In genomic region chr20:48197034-48197433, GRCh38 we compare ENCODE assay signal across 26 cellular contexts.
DNase-seq lines count a peak whose midpoint lies in the region; ATAC-seq and TF ChIP-seq lines count a peak whose summit lies in the region.
"Had no signal": no experiment of that assay in that cellular context is flagged by ENCODE, and none has a peak within 500 bp of the region (broad histone marks: within the 10 kb centered on the region; RNA-seq: fewer than 3 reads in every experiment).

No MANE protein-coding gene starts in this region.

- no peak overlapping the region for H3K23ac ChIP-seq in neuronal stem cell (ENCODE audit: low read depth, low read length, poor library complexity)

- H2BK12ac ChIP-seq in neuronal stem cell (ENCODE audit: low read length) = no peak overlapping the region

- H3K27me3 ChIP-seq in left ventricle myocardium inferior (ENCODE audit: low read depth) (peaks cover 59% of the 10 kb centered on the region), neuronal stem cell (ENCODE audit: control insufficient read depth in 3 of 3, insufficient read depth in 3 of 3, low read depth in 1 of 3, low read length in 3 of 3) (peaks cover 0 to 13% (median 0%) of the 10 kb centered on the region in 3 experiments), adrenal gland (no peaks in the 10 kb centered on the region), left lung (no peaks in the 10 kb centered on the region)

- DNase-seq in left ventricle myocardium superior (no peak), left ventricle myocardium inferior (no peak), chondrocyte (ENCODE audit: low spot score) (no peak), neuronal stem cell (ENCODE audit: low spot score) (no peak), adrenal gland (no peak), left lung (no peak)
- no peak for DNase-seq in activated T-cell treated with anti-CD3 and anti-CD28 coated beads, Interleukin-2, amount 50 U/mL, for 72 hours
- DNase-seq: AML-193; CD4-positive, CD25-positive, alpha-beta regulatory T cell; COR-L47; DND-41; GM23248; KBM-7; MM.1S; NCI-H1048; NCI-H1436; NCI-H187 treated with DMSO at 0.1 percent for 48 hours; NCI-H226; NCI-H510A treated with DMSO at 0.1 percent for 48 hours; NCI-H748 treated with DMSO at 0.1 percent for 48 hours; PC-9; RPMI8226; SIG-M5 had no signal

- no peak overlapping the region for H3K4ac ChIP-seq in neuronal stem cell (ENCODE audit: low read length)

- WGBS in neuronal stem cell (ENCODE audit: extremely low coverage in 2 of 2, insufficient read length in 2 of 2, insufficient replicate concordance in 1 of 2), 2 donors = no CpG with 5 or more reads among the region's 14 CpGs
- 76 to 93% (median 83%) methylated on average over 8 to 14 of the region's 14 CpGs for WGBS in adrenal gland, 4 donors

- H3K4me2 ChIP-seq in neuronal stem cell (ENCODE audit: insufficient read depth, low read length, poor library complexity, severe bottlenecking) = no peak overlapping the region
- H3K4me2 ChIP-seq: PC-9 had no signal

- TF ChIP-seq CTCF in left ventricle myocardium inferior (IDR thresholded peaks at IDR 0.05; ENCODE audit: borderline replicate concordance) = no peak
- TF ChIP-seq CTCF in chondrocyte (IDR thresholded peaks at IDR 0.05) = no peak
- no peak for TF ChIP-seq CTCF in adrenal gland (IDR thresholded peaks at IDR 0.05)
- TF ChIP-seq CTCF in left lung (IDR thresholded peaks at IDR 0.05) = no peak

- H4K91ac ChIP-seq in neuronal stem cell (ENCODE audit: low read depth, low read length, poor library complexity) = no peak overlapping the region

- no peak overlapping the region for H2BK15ac ChIP-seq in neuronal stem cell (ENCODE audit: low read length)

- no peak overlapping the region for H2BK5ac ChIP-seq in neuronal stem cell (ENCODE audit: low read length)

- H3K36me3 Mint-ChIP-seq in chondrocyte (ENCODE audit: low read depth) = no peaks in the 10 kb centered on the region
- no peaks in the 10 kb centered on the region for H3K36me3 Mint-ChIP-seq in activated T-cell treated with anti-CD3 and anti-CD28 coated beads, Interleukin-2, amount 50 U/mL, for 72 hours (ENCODE audit: insufficient read depth in 2 of 2)
- H3K36me3 Mint-ChIP-seq: CD4-positive, CD25-positive, alpha-beta regulatory T cell had no signal

- no peak overlapping the region for H2AFZ ChIP-seq in neuronal stem cell (ENCODE audit: low read length)
- H2AFZ ChIP-seq: GM23248, PC-9 had no signal

- peaks cover 12% of the 10 kb centered on the region for H3K27me3 Mint-ChIP-seq in chondrocyte (ENCODE audit: low read depth)
- no peaks in the 10 kb centered on the region for H3K27me3 Mint-ChIP-seq in activated T-cell treated with anti-CD3 and anti-CD28 coated beads, Interleukin-2, amount 50 U/mL, for 72 hours (ENCODE audit: low read depth)
- H3K27me3 Mint-ChIP-seq: CD4-positive, CD25-positive, alpha-beta regulatory T cell had no signal

- H3K9me3 ChIP-seq in left ventricle myocardium inferior (replicated peaks) (no peaks in the 10 kb centered on the region), neuronal stem cell (replicated peaks in 1 of 2; ENCODE audit: control insufficient read depth in 2 of 2, insufficient read depth in 1 of 2, low read depth in 1 of 2, low read length in 2 of 2) (peaks cover 0 to 3% of the 10 kb centered on the region in 2 donors), adrenal gland (replicated peaks in 1 of 3) (no peaks in the 10 kb centered on the region), left lung (no peaks in the 10 kb centered on the region)
- H3K9me3 ChIP-seq: HAP-1 had no signal

- intact Hi-C loops in left ventricle myocardium superior (cut with micrococcal nuclease) (no loop called here), left ventricle myocardium inferior (cut with micrococcal nuclease) (no loop called here), adrenal gland (cut with DNase I) (no loop called here), left lung (cut with DNase I) (no loop called here)

- ATAC-seq in left ventricle myocardium superior = peak; percentile 50
- no peak for ATAC-seq in activated T-cell treated with anti-CD3 and anti-CD28 coated beads, Interleukin-2, amount 50 U/mL, for 72 hours (replicated peaks in 1 of 2)
- no peak for ATAC-seq in left lung
- ATAC-seq: SK-N-SH treated with all-trans-retinoic acid at 6 μM for 48 hours had no signal

- peaks cover 12% of the 10 kb centered on the region for H3K4me1 Mint-ChIP-seq in chondrocyte (ENCODE audit: low read depth)
- no peaks in the 10 kb centered on the region for H3K4me1 Mint-ChIP-seq in activated T-cell treated with anti-CD3 and anti-CD28 coated beads, Interleukin-2, amount 50 U/mL, for 72 hours (ENCODE audit: low read depth)
- H3K4me1 Mint-ChIP-seq: CD4-positive, CD25-positive, alpha-beta regulatory T cell had no signal

- H3K9me3 Mint-ChIP-seq in chondrocyte (ENCODE audit: low read depth) = no peaks in the 10 kb centered on the region
- H3K9me3 Mint-ChIP-seq in activated T-cell treated with anti-CD3 and anti-CD28 coated beads, Interleukin-2, amount 50 U/mL, for 72 hours = no peaks in the 10 kb centered on the region
- H3K9me3 Mint-ChIP-seq: CD4-positive, CD25-positive, alpha-beta regulatory T cell had no signal

- no peak overlapping the region for H3K14ac ChIP-seq in neuronal stem cell (ENCODE audit: low read length)

- peak overlapping the region; percentile 66 for H3K18ac ChIP-seq in neuronal stem cell (ENCODE audit: low read length)

- H3K4me3 ChIP-seq in left ventricle myocardium inferior = no peak overlapping the region
- no peak overlapping the region for H3K4me3 ChIP-seq in neuronal stem cell (ENCODE audit: low read length in 2 of 2)
- H3K4me3 ChIP-seq in adrenal gland = no peak overlapping the region
- H3K4me3 ChIP-seq in left lung = no peak overlapping the region
- H3K4me3 ChIP-seq: GM23248, HAP-1, PC-9 had no signal

- H3K4me3 Mint-ChIP-seq in chondrocyte (ENCODE audit: unreplicated experiment) = no peak overlapping the region
- H3K4me3 Mint-ChIP-seq in activated T-cell treated with anti-CD3 and anti-CD28 coated beads, Interleukin-2, amount 50 U/mL, for 72 hours = no peak overlapping the region
- H3K4me3 Mint-ChIP-seq: CD4-positive, CD25-positive, alpha-beta regulatory T cell had no signal

- H3K27ac ChIP-seq in left ventricle myocardium inferior (replicated peaks) (no peak overlapping the region), neuronal stem cell (replicated peaks; ENCODE audit: low read length) (no peak overlapping the region), adrenal gland (no peak overlapping the region), left lung (no peak overlapping the region)
- H3K27ac ChIP-seq: GM23248, HL-60, PC-9 had no signal

- no peak overlapping the region for H4K8ac ChIP-seq in neuronal stem cell (ENCODE audit: low read depth, low read length)

- no peak overlapping the region for H3K9ac ChIP-seq in neuronal stem cell (ENCODE audit: low read depth, low read length, poor library complexity)
- H3K9ac ChIP-seq: GM23248 had no signal

- peak overlapping the region; percentile 59 for H2AK5ac ChIP-seq in neuronal stem cell (ENCODE audit: low read depth, low read length)

- no peaks in the 10 kb centered on the region for H3K79me1 ChIP-seq in neuronal stem cell (ENCODE audit: low read depth, low read length)

- TF ChIP-seq POLR2A in adrenal gland (IDR thresholded peaks at IDR 0.05) = no peak

- H3K36me3 ChIP-seq in left ventricle myocardium inferior = no peaks in the 10 kb centered on the region
- no peaks in the 10 kb centered on the region for H3K36me3 ChIP-seq in neuronal stem cell (replicated peaks in 1 of 2; ENCODE audit: control insufficient read depth in 2 of 2, insufficient read depth in 2 of 2, low read length in 2 of 2)
- H3K36me3 ChIP-seq in adrenal gland (replicated peaks in 1 of 2) = no peaks in the 10 kb centered on the region
- H3K36me3 ChIP-seq in left lung = no peaks in the 10 kb centered on the region
- H3K36me3 ChIP-seq: HAP-1 had no signal

- H3K4me1 ChIP-seq in left ventricle myocardium inferior = no peaks in the 10 kb centered on the region
- peaks cover 2 to 4% of the 10 kb centered on the region in 2 donors for H3K4me1 ChIP-seq in neuronal stem cell (ENCODE audit: control insufficient read depth in 2 of 2, insufficient read depth in 1 of 2, low read depth in 1 of 2, low read length in 2 of 2)
- no peaks in the 10 kb centered on the region for H3K4me1 ChIP-seq in adrenal gland (replicated peaks in 1 of 2)
- no peaks in the 10 kb centered on the region for H3K4me1 ChIP-seq in left lung

- H3K27ac Mint-ChIP-seq in chondrocyte (ENCODE audit: unreplicated experiment) = peak overlapping the region; percentile 32
- no peak overlapping the region for H3K27ac Mint-ChIP-seq in activated T-cell treated with anti-CD3 and anti-CD28 coated beads, Interleukin-2, amount 50 U/mL, for 72 hours

- no peak overlapping the region for H2BK120ac ChIP-seq in neuronal stem cell (ENCODE audit: low read depth, low read length)
